In the genomic region with DNA sequence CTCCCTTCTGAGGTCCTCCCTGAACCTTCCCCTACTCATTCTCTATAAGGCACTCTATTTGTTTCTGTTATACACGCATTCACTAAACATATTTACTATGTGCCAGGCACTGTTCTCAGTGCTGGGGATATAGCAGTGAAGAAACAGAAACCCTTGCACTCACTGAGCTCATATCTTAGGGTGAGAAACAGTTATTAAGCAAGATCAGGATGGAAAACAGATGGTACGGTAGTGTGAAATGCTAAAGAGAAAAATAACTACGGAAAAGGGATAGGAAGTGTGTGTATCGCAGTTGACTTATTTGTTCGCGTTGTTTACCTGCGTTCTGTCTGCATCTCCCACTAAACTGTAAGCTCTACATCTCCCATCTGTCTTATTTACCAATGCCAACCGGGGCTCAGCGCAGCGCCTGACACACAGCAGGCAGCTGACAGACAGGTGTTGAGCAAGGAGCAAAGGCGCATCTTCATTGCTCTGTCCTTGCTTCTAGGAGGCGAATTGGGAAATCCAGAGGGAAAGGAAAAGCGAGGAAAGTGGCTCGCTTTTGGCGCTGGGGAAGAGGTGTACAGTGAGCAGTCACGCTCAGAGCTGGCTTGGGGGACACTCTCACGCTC, we compare ENCODE assay signal across 7 cellular contexts. TPM values are rescaled to one million over a fixed set of nuclear protein-coding genes. Genes with fewer than 3 reads are reported as not detected.
DNase-seq lines count a peak whose midpoint lies in the region; ATAC-seq and TF ChIP-seq lines count a peak whose summit lies in the region.

No MANE protein-coding gene starts in this region.

- H3K9me1 ChIP-seq in IMR-90 (ENCODE audit: insufficient read depth, low read length) = peaks cover 6% of the 10 kb centered on the region; the same call in 1 of the 2 replicates

- intact Hi-C loops in IMR-90 (cut with micrococcal nuclease) = no loop called here

- no peak overlapping the region for H2BK5ac ChIP-seq in IMR-90 (ENCODE audit: low read depth, low read length, poor library complexity, severe bottlenecking)

- H4K8ac ChIP-seq in IMR-90 (ENCODE audit: low read depth in 2 of 2, low read length in 2 of 2) = peak overlapping the region; percentile 83 to 97

- H3K9me3 Mint-ChIP-seq in activated naive CD8-positive, alpha-beta T cell treated with anti-CD3 and anti-CD28 coated beads, Interleukin-2, amount 50 U/mL, for 24 hours = no peaks in the 10 kb centered on the region
- no peaks in the 10 kb centered on the region for H3K9me3 Mint-ChIP-seq in immature natural killer cell

- H3K36me3 ChIP-seq in IMR-90 (ENCODE audit: control insufficient read depth, insufficient read depth, low read length) = peaks cover 1% of the 10 kb centered on the region; the same call in 1 of the 2 replicates
- peaks cover 7 to 22% (median 17%) of the 10 kb centered on the region in 5 donors for H3K36me3 ChIP-seq in subcutaneous abdominal adipose tissue (ENCODE audit: control insufficient read depth in 5 of 5, insufficient read depth in 5 of 5, low read length in 5 of 5)

- H4K20me1 ChIP-seq in IMR-90 (ENCODE audit: insufficient read depth, low read length) = no peaks in the 10 kb centered on the region

- no TSS peak for BruUV-seq in IMR-90 (replicated peaks; lab: Mats Ljungman, UMichigan)

- WGBS in IMR-90 (ENCODE audit: extremely low coverage in 2 of 2, insufficient read length in 1 of 2), 2 experiments = 7% methylated on average over 5 of the region's 17 CpGs; no CpG with 5 or more reads in 1 of the 2 experiments

- H2BK120ac ChIP-seq in IMR-90 (ENCODE audit: low read depth, low read length) = no peak overlapping the region

- peak overlapping the region; percentile 18 for H3K23ac ChIP-seq in IMR-90 (ENCODE audit: low read depth, low read length)

- no peaks in the 10 kb centered on the region for H3K27me3 Mint-ChIP-seq in activated naive CD8-positive, alpha-beta T cell treated with anti-CD3 and anti-CD28 coated beads, Interleukin-2, amount 50 U/mL, for 24 hours
- peaks cover 0 to 2% (median 0%) of the 10 kb centered on the region in 3 donors for H3K27me3 Mint-ChIP-seq in immature natural killer cell (ENCODE audit: low read depth in 3 of 3)

- H3K27ac ChIP-seq in IMR-90 (ENCODE audit: insufficient read depth, low read length) = peak overlapping the region; percentile 11
- H3K27ac ChIP-seq in subcutaneous abdominal adipose tissue (ENCODE audit: low read depth, low read length) = peak overlapping the region; percentile 60

- H2AFZ ChIP-seq in IMR-90 (replicated peaks; ENCODE audit: low read length, poor library complexity) = peak overlapping the region; percentile 95

- peak overlapping the region; percentile 69 for H4K5ac ChIP-seq in IMR-90 (ENCODE audit: low read depth, low read length)

- H3K56ac ChIP-seq in IMR-90 (ENCODE audit: extremely low read depth, insufficient read depth, low read length) = peak overlapping the region; percentile 18; the same call in 1 of the 2 replicates

- peak overlapping the region; percentile 93 for H3K27ac Mint-ChIP-seq in activated naive CD8-positive, alpha-beta T cell treated with anti-CD3 and anti-CD28 coated beads, Interleukin-2, amount 50 U/mL, for 24 hours
- H3K27ac Mint-ChIP-seq in immature natural killer cell = peak overlapping the region; percentile 52 to 92 (median 78)

- no peak overlapping the region for H2BK15ac ChIP-seq in IMR-90 (ENCODE audit: low read depth, low read length)

- peaks cover 32% of the 10 kb centered on the region for H3K4me1 Mint-ChIP-seq in activated naive CD8-positive, alpha-beta T cell treated with anti-CD3 and anti-CD28 coated beads, Interleukin-2, amount 50 U/mL, for 24 hours
- H3K4me1 Mint-ChIP-seq in immature natural killer cell = peaks cover 30 to 45% of the 10 kb centered on the region in 2 donors

- peak overlapping the region; percentile 36 for H3K14ac ChIP-seq in IMR-90 (replicated peaks; ENCODE audit: low read depth, low read length)

- H3K4me1 ChIP-seq in IMR-90 (ENCODE audit: control insufficient read depth, insufficient read depth, low read length) (peaks cover 4% of the 10 kb centered on the region), subcutaneous abdominal adipose tissue (ENCODE audit: control insufficient read depth in 5 of 5, insufficient read depth in 5 of 5, low read length in 5 of 5) (peaks cover 8 to 25% (median 24%) of the 10 kb centered on the region in 5 donors)

- no peak overlapping the region for H3K18ac ChIP-seq in IMR-90 (ENCODE audit: low read depth, low read length)

- ATAC-seq in GM18517 (IDR thresholded peaks at IDR 0.05; ENCODE audit: unreplicated experiment) (peak; percentile 11), IMR-90 (ENCODE audit: low read depth) (no peak)
- ATAC-seq in activated naive CD8-positive, alpha-beta T cell treated with anti-CD3 and anti-CD28 coated beads, Interleukin-2, amount 50 U/mL, for 24 hours = no peak

- in situ Hi-C loops in IMR-90 (cut with MboI; ENCODE audit: low sequenced_read_pairs) = no loop called here

- H3K4me3 Mint-ChIP-seq in activated naive CD8-positive, alpha-beta T cell treated with anti-CD3 and anti-CD28 coated beads, Interleukin-2, amount 50 U/mL, for 24 hours = peak overlapping the region; percentile 96
- peak overlapping the region; percentile 88 to 94 (median 93) for H3K4me3 Mint-ChIP-seq in immature natural killer cell

- POLR2A ChIA-PET in IMR-90 (lab: Charles Lee; ENCODE audit: unreplicated experiment) = interaction anchor here (0.5 to 0.6 kb wide), 2 partner anchors 225 to 266 kb away, joined by 3 to 4 read pairs; no protein-coding TSS in a partner anchor

- H3K27me3 ChIP-seq in IMR-90 (ENCODE audit: control insufficient read depth, insufficient read depth, low read length) = no peaks in the 10 kb centered on the region
- H3K27me3 ChIP-seq in subcutaneous abdominal adipose tissue (ENCODE audit: control insufficient read depth in 5 of 5, insufficient read depth in 4 of 5, low read length in 5 of 5) = no peaks in the 10 kb centered on the region

- CTCF ChIA-PET in IMR-90 (lab: Yijun Ruan, JAX) = no interaction called here

- peak overlapping the region; percentile 80 for H2AK9ac ChIP-seq in IMR-90 (replicated peaks; ENCODE audit: low read depth, low read length, poor library complexity)

- TF ChIP-seq RAD21 in IMR-90 (IDR thresholded peaks at IDR 0.05; ENCODE audit: low read length) = no peak

- no peak for TF ChIP-seq CTCF in IMR-90 (conservative IDR thresholded peaks at IDR 0.05; ENCODE audit: low read depth, low read length)

- peaks cover 31 to 42% of the 10 kb centered on the region in 2 experiments for H3K79me1 ChIP-seq in IMR-90 (ENCODE audit: low read depth in 1 of 2, low read length in 2 of 2)

- H3K4me2 ChIP-seq in IMR-90 (ENCODE audit: low read depth, low read length) = peak overlapping the region; percentile 95

- no peak overlapping the region; the same call in 1 of the 2 replicates for H2AK5ac ChIP-seq in IMR-90 (ENCODE audit: low read depth, low read length)

- H2BK20ac ChIP-seq in IMR-90 (ENCODE audit: low read depth, low read length) = no peak overlapping the region

- peak overlapping the region; percentile 55; the same call in 1 of the 2 replicates for H4K91ac ChIP-seq in IMR-90 (ENCODE audit: insufficient read depth, low read depth, low read length)

- H3K4me3 ChIP-seq in IMR-90 (ENCODE audit: insufficient read depth, low read depth, low read length) (peak overlapping the region; percentile 73), subcutaneous abdominal adipose tissue (ENCODE audit: low read depth in 1 of 5, low read length in 5 of 5) (peak overlapping the region; percentile 91 to 99 (median 99))

- H3K9me3 ChIP-seq in IMR-90 (ENCODE audit: control insufficient read depth, insufficient read depth, low read length) = no peaks in the 10 kb centered on the region
- H3K9me3 ChIP-seq in subcutaneous abdominal adipose tissue (ENCODE audit: control insufficient read depth in 5 of 5, low read length in 5 of 5) = no peaks in the 10 kb centered on the region

- peak overlapping the region; percentile 28 for H3K9ac ChIP-seq in IMR-90 (ENCODE audit: low read depth, low read length)
- peak overlapping the region; percentile 2 to 97 (median 92) for H3K9ac ChIP-seq in subcutaneous abdominal adipose tissue (ENCODE audit: low read length in 5 of 5)

- peak overlapping the region; percentile 65 for H3K4ac ChIP-seq in IMR-90 (ENCODE audit: low read depth, low read length)

- TF ChIP-seq POLR2A in IMR-90 (IDR thresholded peaks at IDR 0.05; ENCODE audit: low read depth, low read length) = no peak

- dilution Hi-C loops in IMR-90 (cut with HindIII; ENCODE audit: low sequenced_read_pairs, unreplicated experiment) = no loop called here

- DNase-seq in IMR-90 (no peak), immature natural killer cell (no peak), T-helper 9 cell (no peak)
- DNase-seq in activated naive CD8-positive, alpha-beta T cell treated with anti-CD3 and anti-CD28 coated beads, Interleukin-2, amount 50 U/mL, for 24 hours = no peak
- DNase-seq in activated CD4-positive, CD25-positive, alpha-beta regulatory T cell treated with anti-CD3 and anti-CD28 coated beads, Interleukin-2, amount 50 U/mL, for 72 hours = no peak

- peaks cover 24% of the 10 kb centered on the region for H3K36me3 Mint-ChIP-seq in activated naive CD8-positive, alpha-beta T cell treated with anti-CD3 and anti-CD28 coated beads, Interleukin-2, amount 50 U/mL, for 24 hours (ENCODE audit: low read depth)
- H3K36me3 Mint-ChIP-seq in immature natural killer cell = peaks cover 0 to 11% (median 9%) of the 10 kb centered on the region in 3 donors

TF ChIP-seq in IMR-90, 13 proteins besides CTCF, POLR2A, EP300 and RAD21:
- peak; percentile 43; the same call in 1 of the 2 replicates for TF ChIP-seq CEBPB (IDR thresholded peaks at IDR 0.05; ENCODE audit: low read depth, low read length)
- no peak for TF ChIP-seq FOS (IDR thresholded peaks at IDR 0.05; ENCODE audit: low read depth, low read length)

RNA-seq across cellular contexts. Expression of gene CYB5RL, which starts 0.6 kb away (rescaled TPM):
- 3.3 and 3.8 TPM in 2 replicates for total RNA-seq in IMR-90 (2012; rRNA removed)
- polyA plus RNA-seq in IMR-90 (2012; rRNA removed) = 4.1 and 4.3 TPM in 2 replicates
- 2.4 and 3.3 TPM in 2 replicates for polyA plus RNA-seq in IMR-90 (2012; cell fraction: cytosol; rRNA removed)
- 4.6 and 5.1 TPM in 2 replicates for polyA plus RNA-seq in IMR-90 (2012; cell fraction: nucleus; rRNA removed; ENCODE audit: low replicate concordance)
- polyA plus RNA-seq in immature natural killer cell = 1 to 10 TPM; 1.5 to 3.6 (median 3.3) TPM

RNA-seq across cellular contexts. Expression of gene MRPL37, which starts 0.7 kb away (rescaled TPM):
- total RNA-seq in IMR-90 (2012; rRNA removed) = 111 and 132 TPM in 2 replicates
- polyA plus RNA-seq in IMR-90 (2012; rRNA removed) = 36.5 and 42.8 TPM in 2 replicates
- 26.3 and 29.0 TPM in 2 replicates for polyA plus RNA-seq in IMR-90 (2012; cell fraction: cytosol; rRNA removed)
- polyA plus RNA-seq in IMR-90 (2012; cell fraction: nucleus; rRNA removed; ENCODE audit: low replicate concordance) = 9.5 and 10.4 TPM in 2 replicates
- 10 to 100 TPM; 47.4 to 77.5 (median 52.3) TPM for polyA plus RNA-seq in immature natural killer cell

RNA-seq across cellular contexts. Expression of gene CDCP2, which starts 46.5 kb away (rescaled TPM):
- not detected in 2 replicates for total RNA-seq in IMR-90 (2012; rRNA removed)
- not detected in 2 replicates for polyA plus RNA-seq in IMR-90 (2012; rRNA removed)
- polyA plus RNA-seq in IMR-90 (2012; cell fraction: cytosol; rRNA removed) = not detected in 2 replicates
- polyA plus RNA-seq in IMR-90 (2012; cell fraction: nucleus; rRNA removed; ENCODE audit: low replicate concordance) = not detected in 2 replicates
- not detected for polyA plus RNA-seq in immature natural killer cell
